8 cellular contexts compared by ENCODE assay signal in genomic region chr19:19406878-19407639, GRCh38. TPM values are rescaled to one million over a fixed set of nuclear protein-coding genes. Genes with fewer than 3 reads are reported as not detected.
DNase-seq lines count a peak whose midpoint lies in the region; FAIRE-seq lines count a peak whose summit lies in the region.

No MANE protein-coding gene starts in this region.

- H3K9ac ChIP-seq in GM23248 = peak overlapping the region; percentile 91
- peak overlapping the region; percentile 62 for H3K9ac ChIP-seq in iPS-18a (ENCODE audit: low read length)

- intact Hi-C loops in CD4-positive, alpha-beta memory T cell (cut with micrococcal nuclease) = loop anchor here (1.0 to 10.0 kb wide), 4 partner anchors 40 to 258 kb away; partner anchors contain the start of genes ATP13A1, BORCS8, RFXANK and ZNF101

- in situ Hi-C loops in GM23248 (cut with MboI) = no loop called here

- H3K4me3 Mint-ChIP-seq in CD4-positive, alpha-beta memory T cell = peak overlapping the region; percentile 86 to 97 (median 95)

- no peaks in the 10 kb centered on the region for H3K9me3 Mint-ChIP-seq in CD4-positive, alpha-beta memory T cell

- peaks cover 70% of the 10 kb centered on the region for H3K4me1 ChIP-seq in CD4-positive, alpha-beta memory T cell (ENCODE audit: insufficient read depth, low read length)
- H3K4me1 ChIP-seq in GM23248 (ENCODE audit: insufficient read depth) = peaks cover 62% of the 10 kb centered on the region
- H3K4me1 ChIP-seq in iPS-18a (ENCODE audit: control insufficient read depth, low read depth, low read length) = peaks cover 44% of the 10 kb centered on the region
- H3K4me1 ChIP-seq in small intestine (ENCODE audit: control insufficient read depth in 2 of 2, insufficient read depth in 1 of 2, low read depth in 1 of 2, low read length in 1 of 2) = peaks cover 9 to 14% of the 10 kb centered on the region in 2 donors

- peaks cover 50 to 81% (median 66%) of the 10 kb centered on the region in 4 donors for H3K4me1 Mint-ChIP-seq in CD4-positive, alpha-beta memory T cell

- POLR2A ChIA-PET in CD4-positive, alpha-beta memory T cell (lab: Charles Lee; ENCODE audit: partially characterized antibody) = interaction anchor here (0.5 to 3.6 kb wide), 16 partner anchors 9 to 1157 kb away, joined by 3 to 85 read pairs (median 6); partner anchors contain the start of genes NDUFA13, TSSK6 and ZNF101

- peak overlapping the region; percentile 21 to 78 for H3K4me3 ChIP-seq in CD4-positive, alpha-beta memory T cell (ENCODE audit: low read length in 2 of 2)
- H3K4me3 ChIP-seq in GM23248 (peak overlapping the region; percentile 93), iPS-18a (ENCODE audit: low read length) (peak overlapping the region; percentile 83), small intestine (ENCODE audit: low read depth in 1 of 2, low read length in 2 of 2) (peak overlapping the region in 1 of 2 donors; percentile 88)

- peak overlapping the region; percentile 71 for H3K27ac ChIP-seq in CD4-positive, alpha-beta memory T cell (ENCODE audit: low read depth, low read length)
- H3K27ac ChIP-seq in GM23248 = peak overlapping the region; percentile 99
- H3K27ac ChIP-seq in iPS-18a (ENCODE audit: low read length) = no peak overlapping the region
- peak overlapping the region; percentile 91 to 96 for H3K27ac ChIP-seq in small intestine (ENCODE audit: low read depth in 1 of 2, low read length in 1 of 2)

- peak overlapping the region; percentile 96 for H3K4me2 ChIP-seq in GM23248 (ENCODE audit: unreplicated experiment)

- peaks cover 43% of the 10 kb centered on the region for H3F3A ChIP-seq in GM23248 (ENCODE audit: insufficient read depth)

- peak; percentile 40 to 73 (median 48) for DNase-seq in CD4-positive, alpha-beta memory T cell
- peak; percentile 77 for DNase-seq in GM23248
- peak; percentile 60 for DNase-seq in RPMI7951 (ENCODE audit: low read depth)
- DNase-seq in amniotic epithelial cell (ENCODE audit: low read depth) = peak; percentile 59
- DNase-seq in small intestine = peak; percentile 96
- no peak for DNase-seq in NCI-H446 treated with DMSO at 0.1 percent for 48 hours (lab: John Stamatoyannopoulos, UW)
- no peak for DNase-seq in NCI-H524 treated with DMSO at 0.1 percent for 48 hours (lab: John Stamatoyannopoulos, UW)

- no peaks in the 10 kb centered on the region for H3K36me3 ChIP-seq in CD4-positive, alpha-beta memory T cell (ENCODE audit: insufficient read depth, low read length)
- H3K36me3 ChIP-seq in GM23248 (ENCODE audit: low read depth) = no peaks in the 10 kb centered on the region
- peaks cover 3% of the 10 kb centered on the region for H3K36me3 ChIP-seq in iPS-18a (ENCODE audit: control insufficient read depth, low read depth, low read length)
- H3K36me3 ChIP-seq in small intestine (ENCODE audit: control insufficient read depth in 2 of 2, insufficient read depth in 2 of 2, low read length in 2 of 2) = no peaks in the 10 kb centered on the region

- H3K9me2 ChIP-seq in GM23248 (ENCODE audit: insufficient read depth) = no peaks in the 10 kb centered on the region

- H3K27ac Mint-ChIP-seq in CD4-positive, alpha-beta memory T cell = peak overlapping the region; percentile 92 to 96 (median 95)

- CTCF ChIA-PET in CD4-positive, alpha-beta memory T cell (lab: Charles Lee; ENCODE audit: partially characterized antibody) = interaction anchor here (0.6 to 6.2 kb wide), 14 partner anchors 9 to 83 kb away, joined by 3 to 73 read pairs (median 4); no protein-coding TSS in a partner anchor

- peaks cover 15% of the 10 kb centered on the region; the same call in 1 of the 2 replicates for H4K20me1 ChIP-seq in GM23248 (ENCODE audit: insufficient read depth)

- 0 out of 2 replicates have a peak overlapping the region, but pooled peaks have one; percentile 19 for H2AFZ ChIP-seq in GM23248

- no peaks in the 10 kb centered on the region for H3K9me3 ChIP-seq in CD4-positive, alpha-beta memory T cell (ENCODE audit: control insufficient read depth in 1 of 2, low read length in 2 of 2)
- H3K9me3 ChIP-seq in GM23248 (ENCODE audit: low read depth) (no peaks in the 10 kb centered on the region), iPS-18a (ENCODE audit: control insufficient read depth, low read depth, low read length) (no peaks in the 10 kb centered on the region), small intestine (ENCODE audit: control insufficient read depth, low read depth) (no peaks in the 10 kb centered on the region)

- peaks cover 0 to 18% of the 10 kb centered on the region in 2 donors for H3K36me3 Mint-ChIP-seq in CD4-positive, alpha-beta memory T cell

- H3K27me3 Mint-ChIP-seq in CD4-positive, alpha-beta memory T cell = no peaks in the 10 kb centered on the region

- H3K27me3 ChIP-seq in CD4-positive, alpha-beta memory T cell (ENCODE audit: insufficient read depth, low read length) = no peaks in the 10 kb centered on the region
- H3K27me3 ChIP-seq in GM23248 (replicated peaks; ENCODE audit: insufficient read depth) (no peaks in the 10 kb centered on the region), iPS-18a (ENCODE audit: control insufficient read depth, insufficient read depth, low read length) (peaks cover 9% of the 10 kb centered on the region), small intestine (ENCODE audit: control insufficient read depth in 2 of 2, insufficient read depth in 2 of 2, low read length in 2 of 2) (no peaks in the 10 kb centered on the region)

- peaks cover 77% of the 10 kb centered on the region for H3K79me2 ChIP-seq in GM23248 (ENCODE audit: insufficient read depth)

- no peak for FAIRE-seq in small intestine (lab: Jason Lieb, UNC)

- WGBS in GM23248 (ENCODE audit: low coverage in 1 of 2, low lambda C conversion rate in 2 of 2, missing lambda C conversion rate in 2 of 2), 2 experiments = 7 to 11% methylated on average over 12 of the region's 12 CpGs
- 9 to 19% (median 17%) methylated on average over 12 of the region's 12 CpGs for WGBS in small intestine, 3 donors

RNA-seq across cellular contexts. Expression of gene GATAD2A, which starts 1.6 kb away (rescaled TPM):
- 100 to 1,000 TPM; 101 to 108 TPM for total RNA-seq in CD4-positive, alpha-beta memory T cell
- 10 to 100 TPM in 1 of 2 donors, 1 to 10 TPM in 1; 3.8 to 30.6 TPM for polyA plus RNA-seq in CD4-positive, alpha-beta memory T cell
- total RNA-seq in GM23248 (2014; rRNA removed; shearing (Covaris generic)) = 42.7 and 52.1 TPM in 2 replicates
- 13.9 and 15.4 TPM in 2 replicates for polyA plus RNA-seq in GM23248 (2016; fragmentation: Nextera tagmentation; extraction: Ambion mirVana)
- total RNA-seq in RPMI7951 (2014; rRNA removed; shearing (Covaris generic)) = 21.9 and 23.9 TPM in 2 replicates
- polyA plus RNA-seq in small intestine = 10 to 100 TPM; 25.9 to 36.5 (median 29.5) TPM

Comparison
In these comparisons a context has a peak if more than half of its experiments do, and no peak if none do; other contexts are left out.
1. DNase-seq: peak in CD4-positive, alpha-beta memory T cell (5 of 5), GM23248 (single experiment), RPMI7951 (single experiment), amniotic epithelial cell (single experiment) and small intestine (single experiment); none in NCI-H446 treated with DMSO at 0.1 percent for 48 hours (single experiment) and NCI-H524 treated with DMSO at 0.1 percent for 48 hours (single experiment).